18 cellular contexts compared by ENCODE assay signal in genomic region chr15:68385240-68385561, GRCh38. TPM values are rescaled to one million over a fixed set of nuclear protein-coding genes. Genes with fewer than 3 reads are reported as not detected.
DNase-seq lines count a peak whose midpoint lies in the region; ATAC-seq and TF ChIP-seq lines count a peak whose summit lies in the region.
"Had no signal": no experiment of that assay in that cellular context is flagged by ENCODE, and none has a peak within 500 bp of the region (broad histone marks: within the 10 kb centered on the region; RNA-seq: fewer than 3 reads in every experiment).

No MANE protein-coding gene starts in this region.

- no peaks in the 10 kb centered on the region for H3K79me2 ChIP-seq in GM23338 (replicated peaks; ENCODE audit: insufficient read depth)

- peaks cover 7% of the 10 kb centered on the region for H3K9me3 Mint-ChIP-seq in MCF 10A (ENCODE audit: unreplicated experiment)
- peaks cover 6% of the 10 kb centered on the region; the same call in 2 of the 3 replicates for H3K9me3 Mint-ChIP-seq in GM23338
- H3K9me3 Mint-ChIP-seq: CD8-positive, alpha-beta memory T cell had no signal

- H3K4me1 Mint-ChIP-seq in MCF 10A (ENCODE audit: insufficient read depth, unreplicated experiment) (peaks cover 16% of the 10 kb centered on the region), GM23338 (no peaks in the 10 kb centered on the region)
- H3K4me1 Mint-ChIP-seq: CD8-positive, alpha-beta memory T cell had no signal

- no peaks in the 10 kb centered on the region for H3K27me3 Mint-ChIP-seq in MCF 10A (ENCODE audit: insufficient read depth, unreplicated experiment)
- peaks cover 4% of the 10 kb centered on the region for H3K27me3 Mint-ChIP-seq in GM23338 (ENCODE audit: insufficient read depth, low read depth, poor library complexity)

- no peaks in the 10 kb centered on the region for H3K9me2 ChIP-seq in GM23338 (ENCODE audit: insufficient read depth)

- intact Hi-C loops in breast epithelium (cut with DNase I; ENCODE audit: low total_unique reads): no loop called here
- intact Hi-C loops in MCF 10A (cut with micrococcal nuclease): no loop called here
- intact Hi-C loops in ascending aorta (cut with DNase I): no loop called here
- intact Hi-C loops in uterus (cut with DNase I; ENCODE audit: low total_unique reads): no loop called here

- DNase-seq in breast epithelium (ENCODE audit: low spot score in 2 of 2) (no peak), MCF 10A (ENCODE audit: unreplicated experiment) (no peak), ascending aorta (ENCODE audit: low spot score in 2 of 2) (peak in 1 of 2 donors; percentile 57), mucosa of gallbladder (ENCODE audit: low spot score) (peak; percentile 8), uterus (peak; percentile 17 to 18), GM23338 (ENCODE audit: low spot score) (no peak), ACHN (no peak)
- DNase-seq: activated gamma-delta T cell treated with Interleukin-2 at 50 U/mL for 16 hours; CD8-positive, alpha-beta memory T cell; cortex of kidney; DND-41; KBM-7; NCI-H2107; thyroid gland had no signal

- CTCF ChIA-PET in MCF 10A (lab: Yijun Ruan, JAX): interaction anchor here (1.6 to 1.7 kb wide), 2 partner anchors 79 to 132 kb away, joined by 7 read pairs; no protein-coding TSS in a partner anchor

- no peaks in the 10 kb centered on the region for H3K36me3 Mint-ChIP-seq in MCF 10A (ENCODE audit: insufficient read depth, unreplicated experiment)
- peaks cover 4% of the 10 kb centered on the region; the same call in 1 of the 3 replicates for H3K36me3 Mint-ChIP-seq in GM23338 (ENCODE audit: low read depth)
- H3K36me3 Mint-ChIP-seq: CD8-positive, alpha-beta memory T cell; naive thymus-derived CD4-positive, alpha-beta T cell had no signal

- TF ChIP-seq CTCF in breast epithelium (IDR thresholded peaks at IDR 0.05) (no peak), MCF 10A (IDR thresholded peaks at IDR 0.05; ENCODE audit: unreplicated experiment) (no peak), ascending aorta (IDR thresholded peaks at IDR 0.05) (no peak), uterus (IDR thresholded peaks at IDR 0.05) (no peak), GM23338 (conservative IDR thresholded peaks at IDR 0.05; ENCODE audit: low read depth in 2 of 2) (no peak)

- TF ChIP-seq POLR2A in breast epithelium (IDR thresholded peaks at IDR 0.05) (no peak), uterus (IDR thresholded peaks at IDR 0.05) (no peak)

- POLR2A ChIA-PET in MCF 10A (lab: Yijun Ruan, JAX): no interaction called here

- H3K4me3 Mint-ChIP-seq in MCF 10A (ENCODE audit: unreplicated experiment): no peak overlapping the region
- H3K4me3 Mint-ChIP-seq in GM23338: no peak overlapping the region
- H3K4me3 Mint-ChIP-seq: activated CD8-positive, alpha-beta T cell treated with anti-CD3 and anti-CD28 coated beads, Interleukin-2, amount 10 ng/mL, durations not matched to agents 7 days and 5 days; CD8-positive, alpha-beta memory T cell; naive thymus-derived CD4-positive, alpha-beta T cell had no signal

- H3K9me3 ChIP-seq in breast epithelium (no peaks in the 10 kb centered on the region), ascending aorta (no peaks in the 10 kb centered on the region), uterus (no peaks in the 10 kb centered on the region)
- H3K9me3 ChIP-seq: thyroid gland had no signal

- H3K27ac ChIP-seq in breast epithelium: peak overlapping the region; percentile 52 to 75
- H3K27ac ChIP-seq in ascending aorta: peak overlapping the region; percentile 73 to 80
- peak overlapping the region; percentile 78 to 84 for H3K27ac ChIP-seq in uterus
- no peak overlapping the region for H3K27ac ChIP-seq in GM23338 (ENCODE audit: low read depth)

- no peak overlapping the region for H3K27ac Mint-ChIP-seq in MCF 10A (ENCODE audit: low read depth, unreplicated experiment)
- H3K27ac Mint-ChIP-seq in GM23338: no peak overlapping the region
- H3K27ac Mint-ChIP-seq: activated CD8-positive, alpha-beta T cell treated with anti-CD3 and anti-CD28 coated beads, Interleukin-2, amount 10 ng/mL, durations not matched to agents 7 days and 5 days; CD8-positive, alpha-beta memory T cell; progenitor cell of endocrine pancreas had no signal

- H3K4me3 ChIP-seq in breast epithelium (no peak overlapping the region), ascending aorta (no peak overlapping the region), uterus (no peak overlapping the region), GM23338 (no peak overlapping the region)
- H3K4me3 ChIP-seq: thyroid gland had no signal

- H3K27me3 ChIP-seq in breast epithelium: peaks cover 0 to 7% of the 10 kb centered on the region in 2 donors
- no peaks in the 10 kb centered on the region for H3K27me3 ChIP-seq in ascending aorta
- no peaks in the 10 kb centered on the region for H3K27me3 ChIP-seq in uterus
- H3K27me3 ChIP-seq in GM23338 (ENCODE audit: insufficient read depth): no peaks in the 10 kb centered on the region
- H3K27me3 ChIP-seq: thyroid gland had no signal

- no peaks in the 10 kb centered on the region for H4K20me1 ChIP-seq in GM23338 (replicated peaks; ENCODE audit: insufficient read depth)

- H3K36me3 ChIP-seq in breast epithelium (no peaks in the 10 kb centered on the region), ascending aorta (peaks cover 0 to 7% of the 10 kb centered on the region in 2 donors), uterus (no peaks in the 10 kb centered on the region), GM23338 (ENCODE audit: insufficient read depth) (no peaks in the 10 kb centered on the region)
- H3K36me3 ChIP-seq: thyroid gland had no signal

- ATAC-seq in HG03039 (IDR thresholded peaks at IDR 0.05; ENCODE audit: unreplicated experiment) (no peak), GM23338 (no peak)
- ATAC-seq: activated CD8-positive, alpha-beta T cell treated with anti-CD3 and anti-CD28 coated beads, Interleukin-2, amount 10 ng/mL, durations not matched to agents 7 days and 5 days; naive thymus-derived CD4-positive, alpha-beta T cell had no signal

- no peak overlapping the region for H3K4me2 ChIP-seq in GM23338

- H3K4me1 ChIP-seq in breast epithelium (peaks cover 0 to 11% of the 10 kb centered on the region in 2 donors), ascending aorta (peaks cover 8 to 33% of the 10 kb centered on the region in 2 donors), uterus (no peaks in the 10 kb centered on the region), GM23338 (ENCODE audit: insufficient read depth) (no peaks in the 10 kb centered on the region)
- H3K4me1 ChIP-seq: thyroid gland had no signal

- H2AFZ ChIP-seq in GM23338: no peak overlapping the region

- no TSS peak for BruUV-seq in MCF 10A (replicated peaks; lab: Mats Ljungman, UMichigan)

- in situ Hi-C loops in ACHN (cut with HindIII; ENCODE audit: low pct_ligation_motif_present, low pct_unique_long_range_greater_than_20kb, low sequenced_read_pairs): no loop called here

- H3F3A ChIP-seq in GM23338 (replicated peaks; ENCODE audit: low read depth): no peaks in the 10 kb centered on the region

TF ChIP-seq in GM23338, 12 proteins besides CTCF, POLR2A, EP300 and RAD21 (continues in another document):
- no peak for TF ChIP-seq JUNB (IDR thresholded peaks at IDR 0.05; ENCODE audit: unreplicated experiment)
- no peak for TF ChIP-seq POLR2AphosphoS5 (IDR thresholded peaks at IDR 0.05; ENCODE audit: low read depth)
- TF ChIP-seq ZNF331 (CRISPR knock-in tag; IDR thresholded peaks at IDR 0.05; ENCODE audit: low read depth): no peak
- no peak for TF ChIP-seq EZH2phosphoT487 (IDR thresholded peaks at IDR 0.05; ENCODE audit: unreplicated experiment)
- no peak for TF ChIP-seq CREB1 (CRISPR knock-in tag; IDR thresholded peaks at IDR 0.05; ENCODE audit: low read depth)
- TF ChIP-seq EZH2 (IDR thresholded peaks at IDR 0.05; ENCODE audit: low read depth, unreplicated experiment): no peak
- no peak for TF ChIP-seq STAT1 (IDR thresholded peaks at IDR 0.05; ENCODE audit: unreplicated experiment)
- TF ChIP-seq ZNF114 (CRISPR knock-in tag; IDR thresholded peaks at IDR 0.05): no peak
- TF ChIP-seq REST (IDR thresholded peaks at IDR 0.05; ENCODE audit: unreplicated experiment): no peak

RNA-seq across cellular contexts. Expression of gene ITGA11, which starts 46.8 kb away (rescaled TPM):
- total RNA-seq in breast epithelium: 1 to 10 TPM; 7.8 to 8.5 (median 7.9) TPM
- 0.19 TPM in 1 of 2 replicates, not detected in the other for total RNA-seq in MCF 10A (2022)
- 136 TPM for total RNA-seq in ascending aorta
- 2.6 TPM for total RNA-seq in mucosa of gallbladder
- total RNA-seq in uterus: 100 to 1,000 TPM in 1 of 4 donors, 10 to 100 TPM in 3; 37.3 to 106 (median 61.1) TPM
- 0.03 TPM in 1 of 2 replicates, not detected in the other for total RNA-seq in GM23338 (2014; rRNA removed; shearing (Covaris generic))
- 0.14 and 0.40 TPM in 2 replicates for polyA plus RNA-seq in GM23338 (2016; fragmentation: Nextera tagmentation; extraction: Ambion mirVana)
- total RNA-seq: CD8-positive, alpha-beta memory T cell; progenitor cell of endocrine pancreas had no signal
- polyA plus RNA-seq: CD8-positive, alpha-beta memory T cell had no signal

Comparison
In these comparisons a context has a peak if more than half of its experiments do, and no peak if none do; other contexts are left out.
1. DNase-seq: peak in mucosa of gallbladder (single experiment) and uterus (2 of 2); none in breast epithelium (0 of 2), MCF 10A (single experiment), GM23338 (single experiment) and ACHN (single experiment).
2. RNA of gene ITGA11, which starts 46.8 kb away (total RNA-seq): 136 TPM in ascending aorta (single experiment) and 37.3 to 106 TPM in uterus; 7.8 to 8.5 TPM in breast epithelium, 2.6 TPM in mucosa of gallbladder (single experiment), 0.19 TPM in MCF 10A and 0.03 TPM in GM23338; every median in the first group is over 4 times any median in the second.